In the genomic region with DNA sequence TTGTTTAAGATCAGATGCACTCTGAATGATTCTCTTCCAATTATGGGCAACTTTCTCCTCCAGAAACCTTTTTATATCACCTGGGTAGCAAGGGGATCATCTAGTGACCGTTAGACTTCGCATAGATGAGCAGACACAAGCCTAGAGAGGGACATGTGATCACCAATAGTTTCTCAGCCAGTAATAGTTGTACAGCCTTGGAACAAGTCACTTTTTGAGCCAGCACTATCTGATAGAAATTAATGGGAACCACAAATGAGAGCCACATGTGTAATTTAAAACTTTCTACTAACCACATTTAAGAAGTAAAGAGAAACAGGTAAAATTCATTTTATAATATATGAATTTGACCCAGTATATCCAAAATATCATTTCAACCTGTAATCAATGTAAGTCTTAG, we compare ENCODE assay signal across 8 cellular contexts. TPM values are rescaled to one million over a fixed set of nuclear protein-coding genes. Genes with fewer than 3 reads are reported as not detected.
DNase-seq lines count a peak whose midpoint lies in the region; ATAC-seq and TF ChIP-seq lines count a peak whose summit lies in the region.

No MANE protein-coding gene starts in this region.

- H3K27me3 ChIP-seq in left lung (peaks cover 0 to 29% of the 10 kb centered on the region in 2 donors), tibial nerve (peaks cover 0 to 11% of the 10 kb centered on the region in 2 donors)

- ATAC-seq in activated T-cell treated with anti-CD3 and anti-CD28 coated beads, Interleukin-2, amount 50 U/mL, for 4 hours: no peak
- ATAC-seq in activated CD8-positive, alpha-beta T cell treated with anti-CD3 and anti-CD28 coated beads, Interleukin-2, amount 10 ng/mL, durations not matched to agents 7 days and 5 days: no peak
- ATAC-seq in left lung (no peak), GM21515 (IDR thresholded peaks at IDR 0.05; ENCODE audit: unreplicated experiment) (no peak)

- H3K4me1 ChIP-seq in left lung (peaks cover 4 to 26% of the 10 kb centered on the region in 2 donors), tibial nerve (peaks cover 0 to 22% (median 12%) of the 10 kb centered on the region in 4 donors)

- H3K4me3 ChIP-seq in left lung (peak overlapping the region; percentile 13 to 65), tibial nerve (peak overlapping the region; percentile 19 to 86 (median 74))

- CTCF ChIA-PET in activated CD8-positive, alpha-beta T cell treated with anti-CD3 and anti-CD28 coated beads, Interleukin-2, amount 10 ng/mL, durations not matched to agents 7 days and 5 days (lab: Charles Lee): no interaction called here

- no peaks in the 10 kb centered on the region for H3K9me3 Mint-ChIP-seq in activated T-cell treated with anti-CD3 and anti-CD28 coated beads, Interleukin-2, amount 50 U/mL, for 4 hours
- no peaks in the 10 kb centered on the region for H3K9me3 Mint-ChIP-seq in activated CD8-positive, alpha-beta T cell treated with anti-CD3 and anti-CD28 coated beads, Interleukin-2, amount 10 ng/mL, durations not matched to agents 7 days and 5 days (ENCODE audit: insufficient read depth)

- 64 to 71% methylated on average over 2 of the region's 2 CpGs for WGBS in tibial nerve, 2 donors

- intact Hi-C loops in left lung (cut with DNase I): no loop called here

- TF ChIP-seq CTCF in left lung (IDR thresholded peaks at IDR 0.05): no peak
- TF ChIP-seq CTCF in tibial nerve (IDR thresholded peaks at IDR 0.05): no peak

- TF ChIP-seq POLR2A in tibial nerve (IDR thresholded peaks at IDR 0.05): no peak

- peaks cover under 1% of the 10 kb centered on the region for H3K36me3 Mint-ChIP-seq in activated T-cell treated with anti-CD3 and anti-CD28 coated beads, Interleukin-2, amount 50 U/mL, for 4 hours (ENCODE audit: insufficient read depth)
- H3K36me3 Mint-ChIP-seq in activated CD8-positive, alpha-beta T cell treated with anti-CD3 and anti-CD28 coated beads, Interleukin-2, amount 10 ng/mL, durations not matched to agents 7 days and 5 days (ENCODE audit: low read depth): peaks cover 10% of the 10 kb centered on the region

- H3K4me1 Mint-ChIP-seq in activated T-cell treated with anti-CD3 and anti-CD28 coated beads, Interleukin-2, amount 50 U/mL, for 4 hours (ENCODE audit: low read depth): peaks cover 28% of the 10 kb centered on the region
- H3K4me1 Mint-ChIP-seq in activated CD8-positive, alpha-beta T cell treated with anti-CD3 and anti-CD28 coated beads, Interleukin-2, amount 10 ng/mL, durations not matched to agents 7 days and 5 days (ENCODE audit: low read depth): peaks cover 18% of the 10 kb centered on the region

- TF ChIP-seq EP300 in tibial nerve (IDR thresholded peaks at IDR 0.05): no peak

- peaks cover 32% of the 10 kb centered on the region for H3K27me3 Mint-ChIP-seq in activated T-cell treated with anti-CD3 and anti-CD28 coated beads, Interleukin-2, amount 50 U/mL, for 4 hours (ENCODE audit: low read depth)
- H3K27me3 Mint-ChIP-seq in activated CD8-positive, alpha-beta T cell treated with anti-CD3 and anti-CD28 coated beads, Interleukin-2, amount 10 ng/mL, durations not matched to agents 7 days and 5 days (ENCODE audit: low read depth): peaks cover 17% of the 10 kb centered on the region

- POLR2A ChIA-PET in activated CD8-positive, alpha-beta T cell treated with anti-CD3 and anti-CD28 coated beads, Interleukin-2, amount 10 ng/mL, durations not matched to agents 7 days and 5 days (lab: Charles Lee): no interaction called here

- no peak for DNase-seq in activated T-cell treated with anti-CD3 and anti-CD28 coated beads, Interleukin-2, amount 50 U/mL, for 4 hours
- no peak for DNase-seq in activated T-cell treated with anti-CD3 and anti-CD28 coated beads for 4 hours
- no peak for DNase-seq in activated CD8-positive, alpha-beta T cell treated with anti-CD3 and anti-CD28 coated beads, Interleukin-2, amount 10 ng/mL, durations not matched to agents 7 days and 5 days
- no peak for DNase-seq in left lung
- DNase-seq in tibial nerve (ENCODE audit: low spot score in 2 of 2): no peak
- no peak for DNase-seq in SIG-M5 (lab: John Stamatoyannopoulos, UW)
- no peak for DNase-seq in superior temporal gyrus (ENCODE audit: extremely low spot score)

- H3K27ac ChIP-seq in left lung: peak overlapping the region in 1 of 2 donors; percentile 24
- H3K27ac ChIP-seq in tibial nerve: peak overlapping the region in 2 of 4 donors; percentile 52 to 81

- peak overlapping the region; percentile 98 for H3K4me3 Mint-ChIP-seq in activated T-cell treated with anti-CD3 and anti-CD28 coated beads, Interleukin-2, amount 50 U/mL, for 4 hours
- H3K4me3 Mint-ChIP-seq in activated CD8-positive, alpha-beta T cell treated with anti-CD3 and anti-CD28 coated beads, Interleukin-2, amount 10 ng/mL, durations not matched to agents 7 days and 5 days: peak overlapping the region; percentile 99

- H3K9me3 ChIP-seq in left lung: no peaks in the 10 kb centered on the region
- no peaks in the 10 kb centered on the region for H3K9me3 ChIP-seq in tibial nerve

- H3K27ac Mint-ChIP-seq in activated CD8-positive, alpha-beta T cell treated with anti-CD3 and anti-CD28 coated beads, Interleukin-2, amount 10 ng/mL, durations not matched to agents 7 days and 5 days: peak overlapping the region; percentile 95

- H3K36me3 ChIP-seq in left lung (no peaks in the 10 kb centered on the region), tibial nerve (no peaks in the 10 kb centered on the region)

RNA-seq across cellular contexts. Expression of a gene that starts 0.6 kb away (rescaled TPM):
- 100 to 1,000 TPM; 107 to 115 (median 110) TPM for total RNA-seq in activated T-cell treated with anti-CD3 and anti-CD28 coated beads, Interleukin-2, amount 50 U/mL, for 4 hours
- total RNA-seq in activated CD8-positive, alpha-beta T cell treated with anti-CD3 and anti-CD28 coated beads, Interleukin-2, amount 10 ng/mL, durations not matched to agents 7 days and 5 days: 10 to 100 TPM; 75.5 to 75.9 TPM
- 10 to 100 TPM; 36.0 to 45.1 TPM for total RNA-seq in left lung
- 10 to 100 TPM; 25.5 to 38.4 (median 35.1) TPM for total RNA-seq in tibial nerve
